ENCODE assay signal across 29 cellular contexts in the genomic region with DNA sequence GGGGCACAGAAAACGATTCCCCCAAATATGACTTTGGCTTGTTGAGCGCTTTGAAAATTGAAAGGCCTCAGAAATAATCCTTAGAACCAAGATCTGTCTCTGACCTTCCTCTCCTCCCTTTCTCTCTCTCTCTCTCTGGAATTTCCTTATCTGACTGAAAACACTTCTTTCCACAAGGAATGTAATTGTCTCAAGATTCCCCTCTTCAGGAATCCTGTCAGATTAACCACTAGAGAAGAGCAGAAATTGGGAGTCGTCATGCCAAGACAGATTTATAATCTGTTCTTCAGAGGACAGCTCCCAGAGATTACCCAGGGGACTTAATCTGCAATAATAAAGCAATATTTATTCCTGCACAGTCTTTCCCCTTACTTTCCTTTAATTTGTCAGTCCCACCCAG.
"Had no signal": no experiment of that assay in that cellular context is flagged by ENCODE, and none has a peak within 500 bp of the region (broad histone marks: within the 10 kb centered on the region; RNA-seq: fewer than 3 reads in every experiment).

No MANE protein-coding gene starts in this region.

- H3K4me1 ChIP-seq: body of pancreas had no signal

- H3K9me3 ChIP-seq: body of pancreas had no signal

- DNase-seq: activated CD4-positive, alpha-beta memory T cell treated with anti-CD3 and anti-CD28 coated beads, Interleukin-2, amount 10 ng/mL, durations not matched to agents 7 days and 5 days; activated CD4-positive, alpha-beta T cell treated with anti-CD3 and anti-CD28 coated beads for 1 hour; activated CD4-positive, alpha-beta T cell treated with anti-CD3 and anti-CD28 coated beads for 36 hours; activated CD4-positive, alpha-beta T cell treated with anti-CD3 and anti-CD28 coated beads for 48 hours; activated CD4-positive, alpha-beta T cell treated with anti-CD3 and anti-CD28 coated beads, Interleukin-2, amount 10 ng/mL, durations not matched to agents 7 days and 5 days; activated CD4-positive, alpha-beta T cell treated with anti-CD3 and anti-CD28 coated beads, Interleukin-2, amount 50 U/mL, for 48 hours; activated CD4-positive, CD25-positive, alpha-beta regulatory T cell; activated CD8-positive, alpha-beta memory T cell treated with anti-CD3 and anti-CD28 coated beads for 24 hours; activated CD8-positive, alpha-beta memory T cell treated with anti-CD3 and anti-CD28 coated beads, Interleukin-2, amount 10 ng/mL, durations not matched to agents 7 days and 5 days; activated CD8-positive, alpha-beta memory T cell treated with anti-CD3 and anti-CD28 coated beads, Interleukin-2, amount 50 U/mL, for 48 hours; activated CD8-positive, alpha-beta T cell treated with anti-CD3 and anti-CD28 coated beads, Interleukin-2, amount 10 ng/mL, durations not matched to agents 7 days and 5 days; activated effector memory CD4-positive, alpha-beta T cell treated with Interleukin-2 at 50 U/mL for 16 hours; activated gamma-delta T cell; activated naive CD4-positive, alpha-beta T cell treated with anti-CD3 and anti-CD28 coated beads, Interleukin-2, amount 10 ng/mL, durations not matched to agents 7 days and 5 days; activated naive CD4-positive, alpha-beta T cell treated with Interleukin-2 at 50 U/mL for 16 hours; activated naive CD8-positive, alpha-beta T cell treated with anti-CD3 and anti-CD28 coated beads, Interleukin-2, amount 10 ng/mL, durations not matched to agents 7 days and 5 days; activated naive CD8-positive, alpha-beta T cell treated with anti-CD3 and anti-CD28 coated beads, Interleukin-2, amount 50 U/mL, for 24 hours; activated T-cell treated with anti-CD3 and anti-CD28 coated beads, Interleukin-2, amount 50 U/mL, for 24 hours; activated T-cell treated with anti-CD3 and anti-CD28 coated beads, Interleukin-2, amount 50 U/mL, for 48 hours; amniotic stem cell; aorta; body of pancreas; caudate nucleus; cerebellar nuclear complex; T-helper 1 cell; T-helper 2 cell; T-helper 9 cell; WERI-Rb-1 had no signal

- H3K4me3 ChIP-seq: body of pancreas, cardiac muscle cell had no signal

- H3K27me3 ChIP-seq: body of pancreas, cardiac muscle cell had no signal

- H3K27ac ChIP-seq: body of pancreas, cardiac muscle cell, WERI-Rb-1 had no signal

- H3K36me3 ChIP-seq: cardiac muscle cell, WERI-Rb-1 had no signal
